1 cellular context compared by ENCODE assay signal in the genomic region with DNA sequence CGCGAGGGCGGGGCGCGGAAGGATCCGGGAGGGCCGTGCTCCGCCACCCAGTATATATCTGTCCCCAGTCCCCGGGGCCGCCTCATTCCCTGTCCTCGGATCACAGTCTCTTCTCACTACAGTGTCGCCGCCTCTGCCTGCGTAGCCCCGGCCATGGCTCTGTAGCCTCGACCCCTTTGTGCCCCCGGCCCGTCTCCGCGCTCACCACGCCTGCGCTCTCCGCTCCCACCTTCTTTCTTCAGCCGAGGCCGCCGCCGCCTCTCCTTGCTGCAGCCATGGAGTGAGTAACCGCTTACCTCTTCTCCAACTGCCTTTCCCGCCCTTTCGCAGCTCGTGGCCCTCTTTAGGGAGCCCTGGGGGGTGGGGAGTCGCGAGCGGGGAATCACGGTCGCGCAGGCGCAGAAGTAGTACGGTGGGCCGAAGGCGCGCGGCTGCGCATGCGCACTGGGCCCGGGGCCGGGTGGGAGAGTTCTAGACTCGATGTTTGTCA.
TF ChIP-seq lines count a peak whose summit lies in the region.

A gene with protein sequence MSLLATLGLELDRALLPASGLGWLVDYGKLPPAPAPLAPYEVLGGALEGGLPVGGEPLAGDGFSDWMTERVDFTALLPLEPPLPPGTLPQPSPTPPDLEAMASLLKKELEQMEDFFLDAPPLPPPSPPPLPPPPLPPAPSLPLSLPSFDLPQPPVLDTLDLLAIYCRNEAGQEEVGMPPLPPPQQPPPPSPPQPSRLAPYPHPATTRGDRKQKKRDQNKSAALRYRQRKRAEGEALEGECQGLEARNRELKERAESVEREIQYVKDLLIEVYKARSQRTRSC (plus strand): TSS at position 85 of the 490 bp plus-strand sequence. CDS start 1,646 bp downstream, outside the sequence.
A gene with protein sequence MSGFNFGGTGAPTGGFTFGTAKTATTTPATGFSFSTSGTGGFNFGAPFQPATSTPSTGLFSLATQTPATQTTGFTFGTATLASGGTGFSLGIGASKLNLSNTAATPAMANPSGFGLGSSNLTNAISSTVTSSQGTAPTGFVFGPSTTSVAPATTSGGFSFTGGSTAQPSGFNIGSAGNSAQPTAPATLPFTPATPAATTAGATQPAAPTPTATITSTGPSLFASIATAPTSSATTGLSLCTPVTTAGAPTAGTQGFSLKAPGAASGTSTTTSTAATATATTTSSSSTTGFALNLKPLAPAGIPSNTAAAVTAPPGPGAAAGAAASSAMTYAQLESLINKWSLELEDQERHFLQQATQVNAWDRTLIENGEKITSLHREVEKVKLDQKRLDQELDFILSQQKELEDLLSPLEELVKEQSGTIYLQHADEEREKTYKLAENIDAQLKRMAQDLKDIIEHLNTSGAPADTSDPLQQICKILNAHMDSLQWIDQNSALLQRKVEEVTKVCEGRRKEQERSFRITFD (minus strand): TSS at position 384 of the 490 bp plus-strand sequence. CDS start 19,697 bp downstream, outside the sequence.

TF ChIP-seq in endothelial cell of umbilical vein, 7 proteins besides CTCF, POLR2A, EP300 and RAD21 (continued from another document):
- TF ChIP-seq, protein P1, sequence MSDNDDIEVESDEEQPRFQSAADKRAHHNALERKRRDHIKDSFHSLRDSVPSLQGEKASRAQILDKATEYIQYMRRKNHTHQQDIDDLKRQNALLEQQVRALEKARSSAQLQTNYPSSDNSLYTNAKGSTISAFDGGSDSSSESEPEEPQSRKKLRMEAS (IDR thresholded peaks at IDR 0.05; ENCODE audit: insufficient read depth, insufficient read length), result peak; percentile 44
- peak; percentile 89 for TF ChIP-seq POLR2AphosphoS5 (IDR thresholded peaks at IDR 0.05; ENCODE audit: insufficient read depth, low read depth, low read length)
TF ChIP-seq in endothelial cell of umbilical vein: peak in this region for 2.
